ENCODE assay signal across 9 cellular contexts in the genomic region with DNA sequence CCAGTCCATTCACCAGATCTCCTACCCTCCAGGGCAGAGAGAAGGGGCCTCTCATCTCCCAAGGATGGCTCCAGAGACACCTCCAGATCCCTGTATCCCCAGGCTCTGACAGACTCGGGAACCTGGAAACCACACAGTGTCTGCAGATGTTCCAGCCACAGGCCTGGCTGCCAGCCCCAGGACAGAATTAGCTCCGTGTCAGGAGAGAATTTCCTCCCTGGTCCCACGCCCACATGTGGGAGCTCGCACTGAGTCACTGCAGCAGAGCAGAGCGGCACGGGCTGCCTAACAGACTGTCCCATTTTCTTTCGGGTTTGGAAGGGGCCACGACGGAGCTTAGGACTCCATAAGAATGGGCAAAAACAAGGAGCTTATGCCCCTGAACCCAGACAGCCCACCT. TPM values are rescaled to one million over a fixed set of nuclear protein-coding genes. Genes with fewer than 3 reads are reported as not detected.
A peak's percentile ranks its signal among the peaks of the same experiment; 100 is the strongest.
DNase-seq lines count a peak whose midpoint lies in the region; ATAC-seq, FAIRE-seq and TF ChIP-seq lines count a peak whose summit lies in the region.
"Had no signal": no experiment of that assay in that cellular context is flagged by ENCODE, and none has a peak within 500 bp of the region (broad histone marks: within the 10 kb centered on the region; RNA-seq: fewer than 3 reads in every experiment).

No MANE protein-coding gene starts in this region.

- H3K27ac ChIP-seq in brain microvascular endothelial cell: peak overlapping the region; percentile 74
- peak overlapping the region; percentile 70 for H3K27ac ChIP-seq in temporal lobe (ENCODE audit: low read depth, low read length)
- peak overlapping the region in 1 of 2 donors; percentile 49 for H3K27ac ChIP-seq in small intestine (ENCODE audit: low read depth in 1 of 2, low read length in 1 of 2)
- H3K27ac ChIP-seq: neutrophil, SJCRH30 had no signal

- 34 to 72% (median 52%) methylated on average over 9 of the region's 9 CpGs for WGBS in small intestine, 3 donors

- peaks cover 18 to 58% of the 10 kb centered on the region in 2 donors for H3K27me3 Mint-ChIP-seq in stimulated activated naive B cell treated with anti-CD40 and anti-IgM and Interleukin-4, amounts not matched to agents 10 μg/mL and 1 μg/mL and 100 μg/mL, for 72 hours

- no peak for FAIRE-seq in small intestine (lab: Jason Lieb, UNC)

- H3K4me1 Mint-ChIP-seq in stimulated activated naive B cell treated with anti-CD40 and anti-IgM and Interleukin-4, amounts not matched to agents 10 μg/mL and 1 μg/mL and 100 μg/mL, for 72 hours: no peaks in the 10 kb centered on the region

- no peak overlapping the region for H3K4me3 ChIP-seq in brain microvascular endothelial cell (ENCODE audit: low read depth, low read length)
- no peak overlapping the region for H3K4me3 ChIP-seq in small intestine (ENCODE audit: low read depth in 1 of 2, low read length in 2 of 2)
- H3K4me3 ChIP-seq: SJCRH30 had no signal

- H3K9me3 ChIP-seq in small intestine (ENCODE audit: control insufficient read depth, low read depth): no peaks in the 10 kb centered on the region
- H3K9me3 ChIP-seq: neutrophil, SJCRH30 had no signal

- H3K4me1 ChIP-seq in small intestine (ENCODE audit: control insufficient read depth in 2 of 2, insufficient read depth in 1 of 2, low read depth in 1 of 2, low read length in 1 of 2): no peaks in the 10 kb centered on the region

- in situ Hi-C loops in KBM-7 (cut with MboI; ENCODE audit: low pct_unique_long_range_greater_than_20kb, low sequenced_read_pairs): no loop called here
- in situ Hi-C loops in brain microvascular endothelial cell (cut with HindIII; ENCODE audit: low pct_ligation_motif_present, low sequenced_read_pairs): no loop called here

- peaks cover 4 to 5% of the 10 kb centered on the region in 2 donors for H3K9me3 Mint-ChIP-seq in stimulated activated naive B cell treated with anti-CD40 and anti-IgM and Interleukin-4, amounts not matched to agents 10 μg/mL and 1 μg/mL and 100 μg/mL, for 72 hours

- no peaks in the 10 kb centered on the region for H3K36me3 Mint-ChIP-seq in stimulated activated naive B cell treated with anti-CD40 and anti-IgM and Interleukin-4, amounts not matched to agents 10 μg/mL and 1 μg/mL and 100 μg/mL, for 72 hours

- H3K4me3 Mint-ChIP-seq in stimulated activated naive B cell treated with anti-CD40 and anti-IgM and Interleukin-4, amounts not matched to agents 10 μg/mL and 1 μg/mL and 100 μg/mL, for 72 hours: no peak overlapping the region

- no peaks in the 10 kb centered on the region for H3K27me3 ChIP-seq in brain microvascular endothelial cell (replicated peaks)
- H3K27me3 ChIP-seq in small intestine (ENCODE audit: control insufficient read depth in 2 of 2, insufficient read depth in 2 of 2, low read length in 2 of 2): no peaks in the 10 kb centered on the region

- TF ChIP-seq CTCF in brain microvascular endothelial cell (IDR thresholded peaks at IDR 0.05; ENCODE audit: low read depth, low read length, missing control alignments): no peak

- H3K36me3 ChIP-seq in brain microvascular endothelial cell (replicated peaks) (no peaks in the 10 kb centered on the region), small intestine (ENCODE audit: control insufficient read depth in 2 of 2, insufficient read depth in 2 of 2, low read length in 2 of 2) (no peaks in the 10 kb centered on the region)
- H3K36me3 ChIP-seq: neutrophil, SJCRH30 had no signal

- peak; percentile 55 for DNase-seq in KBM-7
- peak; percentile 87 for DNase-seq in brain microvascular endothelial cell
- no peak for DNase-seq in left lobe of liver (ENCODE audit: low spot score)
- no peak for DNase-seq in small intestine
- DNase-seq in stimulated activated naive B cell treated with anti-CD40 and anti-IgM and Interleukin-4, amounts not matched to agents 10 μg/mL and 1 μg/mL and 100 μg/mL, for 72 hours: no peak
- no peak for DNase-seq in COR-L47 (lab: John Stamatoyannopoulos, UW)

- peak; percentile 51 for ATAC-seq in left lobe of liver
- ATAC-seq in stimulated activated naive B cell treated with anti-CD40 and anti-IgM and Interleukin-4, amounts not matched to agents 10 μg/mL and 1 μg/mL and 100 μg/mL, for 72 hours (replicated peaks): no peak

- H3K27ac Mint-ChIP-seq in stimulated activated naive B cell treated with anti-CD40 and anti-IgM and Interleukin-4, amounts not matched to agents 10 μg/mL and 1 μg/mL and 100 μg/mL, for 72 hours: no peak overlapping the region

RNA-seq across cellular contexts. Expression of gene CMKLR1, which starts 33.6 kb away (rescaled TPM):
- total RNA-seq in left lobe of liver (3.8 TPM), temporal lobe (0.98 TPM)
- polyA plus RNA-seq in small intestine: 1 to 10 TPM; 1.1 to 5.5 (median 1.4) TPM

Comparison
In these comparisons a context has a peak if more than half of its experiments do, and no peak if none do; other contexts are left out.
1. DNase-seq: peak in KBM-7 (single experiment) and brain microvascular endothelial cell (single experiment); none in left lobe of liver (single experiment), small intestine (single experiment), stimulated activated naive B cell treated with anti-CD40 and anti-IgM and Interleukin-4, amounts not matched to agents 10 μg/mL and 1 μg/mL and 100 μg/mL, for 72 hours (single experiment) and COR-L47 (single experiment).